20 cellular contexts compared by ENCODE assay signal in genomic region chr4:42786350-42787070, GRCh38.
DNase-seq lines count a peak whose midpoint lies in the region; ATAC-seq, FAIRE-seq and TF ChIP-seq lines count a peak whose summit lies in the region.
"Had no signal": no experiment of that assay in that cellular context is flagged by ENCODE, and none has a peak within 500 bp of the region (broad histone marks: within the 10 kb centered on the region; RNA-seq: fewer than 3 reads in every experiment).

No MANE protein-coding gene starts in this region.

- POLR2A ChIA-PET in WTC11 (lab: Charles Lee): no interaction called here

- DNase-seq in NCI-H1436 (lab: John Stamatoyannopoulos, UW) (peak; percentile 26), NCI-H1436 treated with DMSO at 0.1 percent for 48 hours (lab: John Stamatoyannopoulos, UW) (no peak), NCI-H2107 treated with DMSO at 0.1 percent for 48 hours (lab: John Stamatoyannopoulos, UW; ENCODE audit: unreplicated experiment) (peak; percentile 89), WTC11 (ENCODE audit: low spot score) (peak; percentile 57), thyroid gland (peak; percentile 83 to 85), amniotic stem cell (lab: John Stamatoyannopoulos, UW) (no peak), frontal cortex (ENCODE audit: low spot score in 2 of 2) (no peak)
- no peak for DNase-seq in stimulated activated naive CD4-positive, alpha-beta T cell treated with Interleukin-2 at 50 U/mL for 16 hours (lab: John Stamatoyannopoulos, UW)
- DNase-seq: activated T-cell treated with anti-CD3 and anti-CD28 coated beads, Interleukin-2, amount 50 U/mL, for 24 hours; CD4-positive, CD25-positive, alpha-beta regulatory T cell; transverse colon had no signal

- no peaks in the 10 kb centered on the region for H3K9me3 ChIP-seq in thyroid gland
- H3K9me3 ChIP-seq: transverse colon had no signal

- H3K27me3 ChIP-seq in thyroid gland: no peaks in the 10 kb centered on the region
- H3K27me3 ChIP-seq: transverse colon had no signal

- H3K36me3 ChIP-seq in thyroid gland: no peaks in the 10 kb centered on the region
- H3K36me3 ChIP-seq: transverse colon had no signal

- 0 out of 2 replicates have a peak, but pooled peaks cover 8% of the 10 kb centered on the region for H3K9me3 Mint-ChIP-seq in WTC11

- H3K4me1 Mint-ChIP-seq in WTC11: peaks cover 24% of the 10 kb centered on the region
- H3K4me1 Mint-ChIP-seq: CD4-positive, CD25-positive, alpha-beta regulatory T cell had no signal

- peaks cover 14 to 17% of the 10 kb centered on the region in 2 donors for H3K4me1 ChIP-seq in thyroid gland
- H3K4me1 ChIP-seq: parathyroid adenoma, transverse colon had no signal

- H3K27ac Mint-ChIP-seq in WTC11: peak overlapping the region; percentile 75; the same call in 1 of the 2 replicates
- H3K27ac Mint-ChIP-seq: activated naive CD8-positive, alpha-beta T cell; activated T-cell treated with anti-CD3 and anti-CD28 coated beads, Interleukin-2, amount 50 U/mL, for 24 hours; dendritic cell treated with granulocyte-macrophage colony-stimulating factor and Interleukin-4, amounts not matched to agents 40 ng/mL and 50 ng/mL, for 4 days had no signal

- no peaks in the 10 kb centered on the region for H3K36me3 Mint-ChIP-seq in WTC11
- H3K36me3 Mint-ChIP-seq: CD4-positive, CD25-positive, alpha-beta regulatory T cell had no signal

- peak; percentile 94 for ATAC-seq in WTC11
- ATAC-seq: esophagus mucosa, HCT116, Panc1 had no signal

- 30 to 31% methylated on average over 6 of the region's 6 CpGs for WGBS in thyroid gland, 2 donors

- no peak for TF ChIP-seq POLR2A in thyroid gland (IDR thresholded peaks at IDR 0.05)

- peak overlapping the region; percentile 42 to 73 (median 61) for H3K27ac ChIP-seq in thyroid gland
- H3K27ac ChIP-seq: parathyroid adenoma, skin epidermis, transverse colon had no signal

- no peak overlapping the region for H3K4me3 ChIP-seq in thyroid gland (replicated peaks in 1 of 3)
- H3K4me3 ChIP-seq: skin epidermis, transverse colon had no signal

- no peak for TF ChIP-seq CTCF in WTC11 (IDR thresholded peaks at IDR 0.05)
- peak in 4 of 6 experiments; percentile 18 to 23 (median 19) for TF ChIP-seq CTCF in thyroid gland (IDR thresholded peaks at IDR 0.05)

- no peaks in the 10 kb centered on the region; the same call in 1 of the 2 replicates for H3K27me3 Mint-ChIP-seq in WTC11 (ENCODE audit: low read depth)
- H3K27me3 Mint-ChIP-seq: activated naive CD8-positive, alpha-beta T cell; activated T-cell treated with anti-CD3 and anti-CD28 coated beads, Interleukin-2, amount 50 U/mL, for 24 hours; dendritic cell treated with granulocyte-macrophage colony-stimulating factor and Interleukin-4, amounts not matched to agents 40 ng/mL and 50 ng/mL, for 4 days had no signal

- FAIRE-seq in frontal cortex (lab: Jason Lieb, UNC): no peak
- FAIRE-seq: A204.1, GM12891 had no signal

- no peak overlapping the region for H3K4me3 Mint-ChIP-seq in WTC11
- H3K4me3 Mint-ChIP-seq: activated naive CD8-positive, alpha-beta T cell; activated T-cell treated with anti-CD3 and anti-CD28 coated beads, Interleukin-2, amount 50 U/mL, for 24 hours; CD4-positive, CD25-positive, alpha-beta regulatory T cell; dendritic cell treated with granulocyte-macrophage colony-stimulating factor and Interleukin-4, amounts not matched to agents 40 ng/mL and 50 ng/mL, for 4 days had no signal

- intact Hi-C loops in thyroid gland (cut with DNase I): no loop called here

- CTCF ChIA-PET in WTC11 (lab: Charles Lee): interaction anchor here (1.1 to 2.8 kb wide), 3 partner anchors 18 to 218 kb away, joined by 4 to 10 read pairs (median 8); no protein-coding TSS in a partner anchor

TF ChIP-seq in WTC11, 78 proteins besides CTCF, POLR2A, EP300 and RAD21:
- 0 out of 2 replicates have a peak, but pooled peaks have one; percentile 24 for TF ChIP-seq ZNF423 (CRISPR knock-in tag; IDR thresholded peaks at IDR 0.05)
- TF ChIP-seq FOXK1 (CRISPR knock-in tag; IDR thresholded peaks at IDR 0.05): no peak
- TF ChIP-seq, protein P1, sequence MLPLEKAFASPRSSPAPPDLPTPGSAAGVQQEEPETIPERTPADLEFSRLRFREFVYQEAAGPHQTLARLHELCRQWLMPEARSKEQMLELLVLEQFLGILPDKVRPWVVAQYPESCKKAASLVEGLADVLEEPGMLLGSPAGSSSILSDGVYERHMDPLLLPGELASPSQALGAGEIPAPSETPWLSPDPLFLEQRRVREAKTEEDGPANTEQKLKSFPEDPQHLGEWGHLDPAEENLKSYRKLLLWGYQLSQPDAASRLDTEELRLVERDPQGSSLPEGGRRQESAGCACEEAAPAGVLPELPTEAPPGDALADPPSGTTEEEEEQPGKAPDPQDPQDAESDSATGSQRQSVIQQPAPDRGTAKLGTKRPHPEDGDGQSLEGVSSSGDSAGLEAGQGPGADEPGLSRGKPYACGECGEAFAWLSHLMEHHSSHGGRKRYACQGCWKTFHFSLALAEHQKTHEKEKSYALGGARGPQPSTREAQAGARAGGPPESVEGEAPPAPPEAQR (CRISPR knock-in tag; IDR thresholded peaks at IDR 0.05): peak; percentile 55; the same call in 1 of the 2 replicates

Comparison
In these comparisons a context has a peak if more than half of its experiments do, and no peak if none do; other contexts are left out.
1. DNase-seq: peak in NCI-H1436 (single experiment), NCI-H2107 treated with DMSO at 0.1 percent for 48 hours (single experiment), WTC11 (single experiment) and thyroid gland (2 of 2); none in NCI-H1436 treated with DMSO at 0.1 percent for 48 hours (single experiment), stimulated activated naive CD4-positive, alpha-beta T cell treated with Interleukin-2 at 50 U/mL for 16 hours (single experiment), amniotic stem cell (single experiment) and frontal cortex (0 of 2).